ENCODE assay signal across 17 cellular contexts in the genomic region with DNA sequence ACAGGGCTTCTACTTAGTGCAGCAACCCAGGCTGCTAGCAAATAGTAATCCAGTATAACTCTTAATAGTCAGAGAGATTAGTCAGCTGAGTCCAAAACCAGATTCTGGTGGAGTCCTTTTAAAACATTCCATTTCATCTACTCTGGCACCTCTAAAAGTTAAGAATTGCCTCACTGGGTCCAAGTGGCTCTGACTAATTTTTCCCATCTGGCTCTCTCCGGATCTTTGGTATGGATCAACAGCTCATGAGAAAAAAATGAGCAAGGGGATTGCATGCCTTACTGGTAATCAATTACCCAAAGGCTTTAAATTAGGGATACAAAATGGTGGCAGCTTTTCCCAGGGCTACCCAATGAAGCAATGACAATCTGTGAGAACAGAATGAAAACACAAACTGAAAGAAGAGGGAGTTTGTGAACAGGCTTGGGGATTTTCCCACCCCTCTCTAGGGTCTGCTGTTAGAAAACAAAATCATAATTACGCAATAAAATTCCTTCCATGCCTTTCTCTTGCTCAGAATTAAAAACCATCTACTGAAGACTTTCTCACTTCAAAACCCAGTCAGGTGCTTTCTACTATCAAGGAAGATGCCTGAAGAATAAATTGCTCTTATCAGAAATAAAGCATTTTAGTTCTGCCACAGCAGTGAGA.
DNase-seq lines count a peak whose midpoint lies in the region; ATAC-seq and TF ChIP-seq lines count a peak whose summit lies in the region.
"Had no signal": no experiment of that assay in that cellular context is flagged by ENCODE, and none has a peak within 500 bp of the region (broad histone marks: within the 10 kb centered on the region; RNA-seq: fewer than 3 reads in every experiment).

No MANE protein-coding gene starts in this region.

- H3K4me3 ChIP-seq in AG04450 (ENCODE audit: low read depth, low read length) (no peak overlapping the region), HUES48 (ENCODE audit: low read depth, low read length) (no peak overlapping the region), epithelial cell of esophagus (ENCODE audit: low read length) (no peak overlapping the region), neural cell (ENCODE audit: low read length) (peak overlapping the region; percentile 25), mucosa of descending colon (no peak overlapping the region)
- H3K4me3 ChIP-seq: BLaER1 treated with 17β-estradiol and CSF1 and Interleukin-3, amounts not matched to agents 10 nM and 100 nM; left ventricle myocardium inferior; vagina had no signal

- ATAC-seq in mucosa of descending colon = no peak
- ATAC-seq in activated naive CD4-positive, alpha-beta T cell treated with anti-CD3 and anti-CD28 coated beads, Interleukin-2, amount 50 U/mL, for 72 hours = no peak
- ATAC-seq: Panc1 had no signal

- H3K9ac ChIP-seq in HUES48 (ENCODE audit: low read depth, low read length) (no peak overlapping the region), neural cell (ENCODE audit: low read length) (peak overlapping the region; percentile 52)
- H3K9ac ChIP-seq: BLaER1 treated with 17β-estradiol and CSF1 and Interleukin-3, amounts not matched to agents 10 nM and 100 nM had no signal

- CTCF ChIA-PET in AG04450 (lab: Charles Lee) = no interaction called here

- H3K9me3 ChIP-seq in AG04450 (ENCODE audit: control insufficient read depth, insufficient read depth, low read length) = no peaks in the 10 kb centered on the region
- H3K9me3 ChIP-seq in HUES48 (ENCODE audit: control insufficient read depth, insufficient read depth, low read length) = no peaks in the 10 kb centered on the region
- no peaks in the 10 kb centered on the region for H3K9me3 ChIP-seq in neural cell (ENCODE audit: low read length)
- no peaks in the 10 kb centered on the region for H3K9me3 ChIP-seq in mucosa of descending colon
- H3K9me3 ChIP-seq: BLaER1 treated with 17β-estradiol and CSF1 and Interleukin-3, amounts not matched to agents 10 nM and 100 nM; left ventricle myocardium inferior; vagina had no signal

- no peaks in the 10 kb centered on the region for H3K9me3 Mint-ChIP-seq in activated naive CD4-positive, alpha-beta T cell treated with anti-CD3 and anti-CD28 coated beads, Interleukin-2, amount 50 U/mL, for 72 hours
- H3K9me3 Mint-ChIP-seq: T-helper 2 cell treated with Interferon-gamma antibody and Interleukin-4, amounts not matched to agents 5 μg/mL and 100 μg/mL, for 36 hours had no signal

- TF ChIP-seq RAD21 in neural cell (conservative IDR thresholded peaks at IDR 0.05) = no peak

- H3K36me3 ChIP-seq in HUES48 (ENCODE audit: control insufficient read depth, insufficient read depth, low read length) = no peaks in the 10 kb centered on the region
- H3K36me3 ChIP-seq in neural cell (ENCODE audit: insufficient read depth, low read length) = no peaks in the 10 kb centered on the region
- no peaks in the 10 kb centered on the region for H3K36me3 ChIP-seq in mucosa of descending colon (ENCODE audit: low read depth)
- H3K36me3 ChIP-seq: BLaER1 treated with 17β-estradiol and CSF1 and Interleukin-3, amounts not matched to agents 10 nM and 100 nM; left ventricle myocardium inferior; vagina had no signal

- H3K27ac Mint-ChIP-seq in activated naive CD4-positive, alpha-beta T cell treated with anti-CD3 and anti-CD28 coated beads, Interleukin-2, amount 50 U/mL, for 72 hours = no peak overlapping the region
- H3K27ac Mint-ChIP-seq: T-helper 2 cell treated with Interferon-gamma antibody and Interleukin-4, amounts not matched to agents 5 μg/mL and 100 μg/mL, for 36 hours had no signal

- DNase-seq in AG04450 (ENCODE audit: low read depth, low spot score) (peak; percentile 6), epithelial cell of esophagus (ENCODE audit: low read depth) (peak; percentile 17), mucosa of descending colon (no peak), anterior cingulate cortex (lab: John Stamatoyannopoulos, UW) (no peak), NCI-H1417 treated with DMSO at 0.1 percent for 48 hours (lab: John Stamatoyannopoulos, UW) (no peak)
- no peak for DNase-seq in activated naive CD4-positive, alpha-beta T cell treated with anti-CD3 and anti-CD28 coated beads, Interleukin-2, amount 50 U/mL, for 72 hours (ENCODE audit: low spot score in 2 of 2)
- DNase-seq: activated CD4-positive, alpha-beta T cell treated with anti-CD3 and anti-CD28 coated beads, Interleukin-2, amount 50 U/mL, for 48 hours; activated gamma-delta T cell; foreskin melanocyte; left ventricle myocardium inferior; nucleus accumbens had no signal

- H3K79me2 ChIP-seq in neural cell (replicated peaks; ENCODE audit: insufficient read depth, low read length) = no peaks in the 10 kb centered on the region

- peak overlapping the region; percentile 46 for H3K4me2 ChIP-seq in neural cell (ENCODE audit: low read length)
- H3K4me2 ChIP-seq: BLaER1 treated with 17β-estradiol and CSF1 and Interleukin-3, amounts not matched to agents 10 nM and 100 nM had no signal

- peaks cover 2% of the 10 kb centered on the region for H3F3A ChIP-seq in neural cell (ENCODE audit: insufficient read depth, low read length, poor library complexity, severe bottlenecking)

- no peaks in the 10 kb centered on the region for H3K27me3 ChIP-seq in AG04450 (ENCODE audit: control insufficient read depth, insufficient read depth, low read length)
- H3K27me3 ChIP-seq in HUES48 (ENCODE audit: control insufficient read depth, insufficient read depth, low read length) = no peaks in the 10 kb centered on the region
- no peaks in the 10 kb centered on the region for H3K27me3 ChIP-seq in neural cell (ENCODE audit: insufficient read depth, low read depth, low read length)
- H3K27me3 ChIP-seq: BLaER1 treated with 17β-estradiol and CSF1 and Interleukin-3, amounts not matched to agents 10 nM and 100 nM; vagina had no signal

- H4K20me1 ChIP-seq in neural cell (ENCODE audit: insufficient read depth) = no peaks in the 10 kb centered on the region
- H4K20me1 ChIP-seq: BLaER1 treated with 17β-estradiol and CSF1 and Interleukin-3, amounts not matched to agents 10 nM and 100 nM had no signal

- peak overlapping the region; percentile 49 for H2AFZ ChIP-seq in neural cell (ENCODE audit: low read depth, low read length)

- intact Hi-C loops in mucosa of descending colon (cut with DNase I, micrococcal nuclease) = no loop called here

- no peaks in the 10 kb centered on the region for H3K9me2 ChIP-seq in neural cell (ENCODE audit: insufficient read depth, low read length)

- no peak overlapping the region for H3K27ac ChIP-seq in AG04450 (ENCODE audit: low read depth, low read length)
- H3K27ac ChIP-seq in HUES48 (ENCODE audit: low read depth, low read length) = peak overlapping the region; percentile 72
- peak overlapping the region; percentile 83 for H3K27ac ChIP-seq in neural cell (ENCODE audit: low read length)
- H3K27ac ChIP-seq: BLaER1 treated with 17β-estradiol and CSF1 and Interleukin-3, amounts not matched to agents 10 nM and 100 nM; left ventricle myocardium inferior; vagina had no signal

- H3K36me3 Mint-ChIP-seq in activated naive CD4-positive, alpha-beta T cell treated with anti-CD3 and anti-CD28 coated beads, Interleukin-2, amount 50 U/mL, for 72 hours = no peaks in the 10 kb centered on the region

- TF ChIP-seq EP300 in neural cell (conservative IDR thresholded peaks at IDR 0.05; ENCODE audit: poor library complexity, severe bottlenecking) = no peak

- TF ChIP-seq CTCF in AG04450 (IDR thresholded peaks at IDR 0.05; ENCODE audit: low read depth, low read length) (no peak), epithelial cell of esophagus (IDR thresholded peaks at IDR 0.05; ENCODE audit: insufficient read depth, low read depth, low read length, missing control alignments) (no peak), neural cell (IDR thresholded peaks at IDR 0.05; ENCODE audit: poor library complexity, severe bottlenecking) (no peak), mucosa of descending colon (IDR thresholded peaks at IDR 0.05) (no peak)

- H3K4me1 ChIP-seq in HUES48 (ENCODE audit: control insufficient read depth, insufficient read depth, low read length) (peaks cover 14% of the 10 kb centered on the region), mucosa of descending colon (ENCODE audit: low read depth) (no peaks in the 10 kb centered on the region)
- H3K4me1 ChIP-seq: BLaER1 treated with 17β-estradiol and CSF1 and Interleukin-3, amounts not matched to agents 10 nM and 100 nM; left ventricle myocardium inferior; vagina had no signal

- POLR2A ChIA-PET in AG04450 (lab: Yijun Ruan, JAX) = no interaction called here

TF ChIP-seq in neural cell, 6 proteins besides CTCF, POLR2A, EP300 and RAD21:
- TF ChIP-seq POLR2AphosphoS5 (IDR thresholded peaks at IDR 0.05) (no peak), EZH2 (IDR thresholded peaks at IDR 0.05; ENCODE audit: borderline replicate concordance, insufficient read depth, low read length, poor library complexity, severe bottlenecking) (no peak), MXI1 (conservative IDR thresholded peaks at IDR 0.05; ENCODE audit: poor library complexity, severe bottlenecking) (no peak), TAF1 (IDR thresholded peaks at IDR 0.05; ENCODE audit: low read depth) (no peak), SMC3 (conservative IDR thresholded peaks at IDR 0.05; ENCODE audit: poor library complexity) (no peak)
- TF ChIP-seq, protein P1, sequence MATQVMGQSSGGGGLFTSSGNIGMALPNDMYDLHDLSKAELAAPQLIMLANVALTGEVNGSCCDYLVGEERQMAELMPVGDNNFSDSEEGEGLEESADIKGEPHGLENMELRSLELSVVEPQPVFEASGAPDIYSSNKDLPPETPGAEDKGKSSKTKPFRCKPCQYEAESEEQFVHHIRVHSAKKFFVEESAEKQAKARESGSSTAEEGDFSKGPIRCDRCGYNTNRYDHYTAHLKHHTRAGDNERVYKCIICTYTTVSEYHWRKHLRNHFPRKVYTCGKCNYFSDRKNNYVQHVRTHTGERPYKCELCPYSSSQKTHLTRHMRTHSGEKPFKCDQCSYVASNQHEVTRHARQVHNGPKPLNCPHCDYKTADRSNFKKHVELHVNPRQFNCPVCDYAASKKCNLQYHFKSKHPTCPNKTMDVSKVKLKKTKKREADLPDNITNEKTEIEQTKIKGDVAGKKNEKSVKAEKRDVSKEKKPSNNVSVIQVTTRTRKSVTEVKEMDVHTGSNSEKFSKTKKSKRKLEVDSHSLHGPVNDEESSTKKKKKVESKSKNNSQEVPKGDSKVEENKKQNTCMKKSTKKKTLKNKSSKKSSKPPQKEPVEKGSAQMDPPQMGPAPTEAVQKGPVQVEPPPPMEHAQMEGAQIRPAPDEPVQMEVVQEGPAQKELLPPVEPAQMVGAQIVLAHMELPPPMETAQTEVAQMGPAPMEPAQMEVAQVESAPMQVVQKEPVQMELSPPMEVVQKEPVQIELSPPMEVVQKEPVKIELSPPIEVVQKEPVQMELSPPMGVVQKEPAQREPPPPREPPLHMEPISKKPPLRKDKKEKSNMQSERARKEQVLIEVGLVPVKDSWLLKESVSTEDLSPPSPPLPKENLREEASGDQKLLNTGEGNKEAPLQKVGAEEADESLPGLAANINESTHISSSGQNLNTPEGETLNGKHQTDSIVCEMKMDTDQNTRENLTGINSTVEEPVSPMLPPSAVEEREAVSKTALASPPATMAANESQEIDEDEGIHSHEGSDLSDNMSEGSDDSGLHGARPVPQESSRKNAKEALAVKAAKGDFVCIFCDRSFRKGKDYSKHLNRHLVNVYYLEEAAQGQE (IDR thresholded peaks at IDR 0.05; ENCODE audit: borderline replicate concordance) = no peak

Comparison
In these comparisons a context has a peak if more than half of its experiments do, and no peak if none do; other contexts are left out.
1. DNase-seq: peak in AG04450 (single experiment) and epithelial cell of esophagus (single experiment); none in mucosa of descending colon (0 of 3), activated naive CD4-positive, alpha-beta T cell treated with anti-CD3 and anti-CD28 coated beads, Interleukin-2, amount 50 U/mL, for 72 hours (0 of 2), anterior cingulate cortex (0 of 58) and NCI-H1417 treated with DMSO at 0.1 percent for 48 hours (single experiment).